ENCODE assay signal across 22 cellular contexts in the genomic region with DNA sequence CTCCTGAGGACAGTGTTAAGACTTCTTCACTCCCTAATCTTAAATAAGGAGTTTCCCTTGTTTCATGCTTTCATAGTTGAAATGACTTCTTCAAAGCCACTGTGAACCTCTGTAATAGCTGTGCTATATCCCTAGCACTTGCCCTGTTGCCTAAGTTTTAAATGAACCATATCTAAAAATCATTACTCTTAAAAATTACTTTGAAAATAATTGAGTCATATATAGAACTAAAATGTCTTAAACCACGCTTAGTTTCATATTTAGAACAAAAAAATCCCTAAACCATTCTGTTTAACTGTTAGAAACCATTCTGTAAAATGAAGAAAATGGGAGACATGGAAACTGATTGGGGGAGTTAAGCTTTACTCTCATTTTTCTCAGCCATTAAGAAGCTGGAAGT. TPM values are rescaled to one million over a fixed set of nuclear protein-coding genes. Genes with fewer than 3 reads are reported as not detected.
DNase-seq lines count a peak whose midpoint lies in the region; ATAC-seq and TF ChIP-seq lines count a peak whose summit lies in the region.
"Had no signal": no experiment of that assay in that cellular context is flagged by ENCODE, and none has a peak within 500 bp of the region (broad histone marks: within the 10 kb centered on the region; RNA-seq: fewer than 3 reads in every experiment).

No MANE protein-coding gene starts in this region.

- DNase-seq in activated naive CD4-positive, alpha-beta T cell treated with Interleukin-2 at 50 U/mL for 16 hours: no peak
- no peak for DNase-seq in omental fat pad (ENCODE audit: low spot score)
- no peak for DNase-seq in erythroblast (lab: John Stamatoyannopoulos, UW)
- DNase-seq: CD4-positive, CD25-positive, alpha-beta regulatory T cell; dorsolateral prefrontal cortex; foreskin melanocyte; Karpas-422; NCI-H1048; NCI-H187 treated with DMSO at 0.1 percent for 48 hours; NCI-H82; OCI-M1; psoas muscle; SHP77 treated with DMSO at 0.1 percent for 48 hours; stimulated activated CD4-positive, alpha-beta T cell treated with anti-CD3 and anti-CD28 coated beads, Interleukin-2, amount 100 ng/mL, for 24 hours; stimulated activated naive CD4-positive, alpha-beta T cell treated with Interleukin-2 at 50 U/mL for 16 hours; trophoblast cell had no signal

- peak overlapping the region; percentile 78 for H3K27ac Mint-ChIP-seq in activated naive CD4-positive, alpha-beta T cell treated with anti-CD3 and anti-CD28 coated beads, Interleukin-2, amount 50 U/mL, for 24 hours
- H3K27ac Mint-ChIP-seq in stimulated activated naive CD8-positive, alpha-beta T cell treated with anti-CD3 and anti-CD28 coated beads, Interleukin-15, Interleukin-2, amounts not matched to agents 100 ng/mL and 50 ng/mL, for 24 hours: peak overlapping the region; percentile 81
- H3K27ac Mint-ChIP-seq: CD4-positive, CD25-positive, alpha-beta regulatory T cell had no signal

- TF ChIP-seq CTCF in omental fat pad (IDR thresholded peaks at IDR 0.05): no peak

- no peak overlapping the region for H3K4me3 Mint-ChIP-seq in activated naive CD4-positive, alpha-beta T cell treated with anti-CD3 and anti-CD28 coated beads, Interleukin-2, amount 50 U/mL, for 24 hours
- no peak overlapping the region for H3K4me3 Mint-ChIP-seq in stimulated activated naive CD8-positive, alpha-beta T cell treated with anti-CD3 and anti-CD28 coated beads, Interleukin-15, Interleukin-2, amounts not matched to agents 100 ng/mL and 50 ng/mL, for 24 hours
- H3K4me3 Mint-ChIP-seq: CD4-positive, CD25-positive, alpha-beta regulatory T cell; neural crest cell had no signal

- peaks cover 10% of the 10 kb centered on the region for H3K4me1 Mint-ChIP-seq in activated naive CD4-positive, alpha-beta T cell treated with anti-CD3 and anti-CD28 coated beads, Interleukin-2, amount 50 U/mL, for 24 hours
- H3K4me1 Mint-ChIP-seq in stimulated activated naive CD8-positive, alpha-beta T cell treated with anti-CD3 and anti-CD28 coated beads, Interleukin-15, Interleukin-2, amounts not matched to agents 100 ng/mL and 50 ng/mL, for 24 hours (ENCODE audit: low read depth): peaks cover 19% of the 10 kb centered on the region

- H3K27me3 Mint-ChIP-seq in activated naive CD4-positive, alpha-beta T cell treated with anti-CD3 and anti-CD28 coated beads, Interleukin-2, amount 50 U/mL, for 24 hours: no peaks in the 10 kb centered on the region
- H3K27me3 Mint-ChIP-seq in stimulated activated naive CD8-positive, alpha-beta T cell treated with anti-CD3 and anti-CD28 coated beads, Interleukin-15, Interleukin-2, amounts not matched to agents 100 ng/mL and 50 ng/mL, for 24 hours: no peaks in the 10 kb centered on the region
- H3K27me3 Mint-ChIP-seq: CD4-positive, CD25-positive, alpha-beta regulatory T cell had no signal

- ATAC-seq in GM21717 (IDR thresholded peaks at IDR 0.05; ENCODE audit: unreplicated experiment): peak; percentile 46
- peak; percentile 46 for ATAC-seq in HG03457 (IDR thresholded peaks at IDR 0.05; ENCODE audit: unreplicated experiment)
- ATAC-seq in omental fat pad (ENCODE audit: low FRiP score): no peak
- no peak for ATAC-seq in HG03097 (IDR thresholded peaks at IDR 0.05; ENCODE audit: low FRiP score, unreplicated experiment)

- no peaks in the 10 kb centered on the region for H3K9me3 Mint-ChIP-seq in activated naive CD4-positive, alpha-beta T cell treated with anti-CD3 and anti-CD28 coated beads, Interleukin-2, amount 50 U/mL, for 24 hours
- H3K9me3 Mint-ChIP-seq in stimulated activated naive CD8-positive, alpha-beta T cell treated with anti-CD3 and anti-CD28 coated beads, Interleukin-15, Interleukin-2, amounts not matched to agents 100 ng/mL and 50 ng/mL, for 24 hours: no peaks in the 10 kb centered on the region
- H3K9me3 Mint-ChIP-seq: neural crest cell had no signal

- no peak for TF ChIP-seq POLR2A in erythroblast (IDR thresholded peaks at IDR 0.05; ENCODE audit: low read length)

- H3K36me3 Mint-ChIP-seq in activated naive CD4-positive, alpha-beta T cell treated with anti-CD3 and anti-CD28 coated beads, Interleukin-2, amount 50 U/mL, for 24 hours: peaks cover 31% of the 10 kb centered on the region
- peaks cover 82% of the 10 kb centered on the region for H3K36me3 Mint-ChIP-seq in stimulated activated naive CD8-positive, alpha-beta T cell treated with anti-CD3 and anti-CD28 coated beads, Interleukin-15, Interleukin-2, amounts not matched to agents 100 ng/mL and 50 ng/mL, for 24 hours (ENCODE audit: low read depth)

RNA-seq across cellular contexts. Expression of gene DNAJC19, which starts 29.8 kb away (rescaled TPM):
- 10 to 100 TPM; 19.5 to 32.9 (median 29.6) TPM for total RNA-seq in omental fat pad

RNA-seq across cellular contexts. Expression of gene FXR1, which starts 47.2 kb away (rescaled TPM):
- total RNA-seq in omental fat pad: 100 to 1,000 TPM in 3 of 4 donors, 10 to 100 TPM in 1; 94.8 to 112 (median 106) TPM

Comparison
In these comparisons a context has a peak if more than half of its experiments do, and no peak if none do; other contexts are left out.
1. ATAC-seq: peak in GM21717 (single experiment) and HG03457 (single experiment); none in omental fat pad (single experiment) and HG03097 (single experiment).